ENCODE assay signal across 9 cellular contexts in genomic region chr6:143940011-143940597, GRCh38.
DNase-seq lines count a peak whose midpoint lies in the region; ATAC-seq, FAIRE-seq and TF ChIP-seq lines count a peak whose summit lies in the region.
"Had no signal": no experiment of that assay in that cellular context is flagged by ENCODE, and none has a peak within 500 bp of the region (broad histone marks: within the 10 kb centered on the region; RNA-seq: fewer than 3 reads in every experiment).

No MANE protein-coding gene starts in this region.

- H3K27me3 Mint-ChIP-seq in CD8-positive, alpha-beta T cell (ENCODE audit: low read depth), result no peaks in the 10 kb centered on the region
- H3K27me3 Mint-ChIP-seq: activated naive CD8-positive, alpha-beta T cell had no signal

- FAIRE-seq in small intestine (lab: Jason Lieb, UNC), result peak; percentile 30

- WGBS in esophagus muscularis mucosa, result 62% methylated on average over 4 of the region's 4 CpGs
- WGBS in small intestine, 3 donors, result 21 to 43% (median 29%) methylated on average over 4 of the region's 4 CpGs

- no peaks in the 10 kb centered on the region for H3K9me3 ChIP-seq in CD8-positive, alpha-beta T cell (ENCODE audit: low read length)
- H3K9me3 ChIP-seq in esophagus muscularis mucosa, result no peaks in the 10 kb centered on the region
- H3K9me3 ChIP-seq in small intestine (ENCODE audit: control insufficient read depth, low read depth), result no peaks in the 10 kb centered on the region

- peak; percentile 7 to 62 (median 50) for DNase-seq in CD8-positive, alpha-beta T cell
- DNase-seq in NCI-H345 treated with DMSO at 0.1 percent for 48 hours (lab: John Stamatoyannopoulos, UW; ENCODE audit: unreplicated experiment), result peak; percentile 9
- DNase-seq in activated CD4-positive, alpha-beta T cell treated with anti-CD3 and anti-CD28 coated beads, Interleukin-2, amount 50 U/mL, for 48 hours, result peak; percentile 45 to 63
- DNase-seq in esophagus muscularis mucosa (ENCODE audit: extremely low spot score), result no peak
- peak; percentile 74 for DNase-seq in small intestine
- no peak for DNase-seq in amniotic stem cell (lab: John Stamatoyannopoulos, UW)

- ATAC-seq in CD8-positive, alpha-beta T cell, result peak; percentile 94
- ATAC-seq in GM18873 (IDR thresholded peaks at IDR 0.05; ENCODE audit: low FRiP score, unreplicated experiment) (peak; percentile 87), HG03064 (IDR thresholded peaks at IDR 0.05; ENCODE audit: low read depth, unreplicated experiment) (peak; percentile 99)

- no peak for TF ChIP-seq EP300 in esophagus muscularis mucosa (IDR thresholded peaks at IDR 0.05)

- H3K27me3 ChIP-seq in CD8-positive, alpha-beta T cell (ENCODE audit: insufficient read depth, low read length), result no peaks in the 10 kb centered on the region
- H3K27me3 ChIP-seq in esophagus muscularis mucosa (no peaks in the 10 kb centered on the region), small intestine (ENCODE audit: control insufficient read depth in 2 of 2, insufficient read depth in 2 of 2, low read length in 2 of 2) (no peaks in the 10 kb centered on the region)

- peaks cover 13% of the 10 kb centered on the region for H3K4me1 Mint-ChIP-seq in CD8-positive, alpha-beta T cell (ENCODE audit: low read depth)

- H3K36me3 Mint-ChIP-seq in CD8-positive, alpha-beta T cell, result no peaks in the 10 kb centered on the region
- H3K36me3 Mint-ChIP-seq: activated naive CD8-positive, alpha-beta T cell had no signal

- CTCF ChIA-PET in CD8-positive, alpha-beta T cell (lab: Charles Lee), result interaction anchor here (0.6 to 12.6 kb wide), 30 partner anchors 9 to 1706 kb away, joined by 3 to 118 read pairs (median 4); partner anchors contain the start of gene PLAGL1

- intact Hi-C loops in CD8-positive, alpha-beta T cell (cut with DNase I, micrococcal nuclease), result loop anchor here (1.0 to 5.0 kb wide), 9 partner anchors 73 to 1463 kb away; partner anchors contain the start of genes SF3B5 (in 1 of the 2) and STX11 (in 1 of the 2)
- intact Hi-C loops in esophagus muscularis mucosa (cut with DNase I), result no loop called here

- no peak overlapping the region for H3K27ac ChIP-seq in CD8-positive, alpha-beta T cell (ENCODE audit: low read depth, low read length)
- H3K27ac ChIP-seq in esophagus muscularis mucosa (replicated peaks in 1 of 4) (no peak overlapping the region), small intestine (ENCODE audit: low read depth in 1 of 2, low read length in 1 of 2) (no peak overlapping the region)

- POLR2A ChIA-PET in CD8-positive, alpha-beta T cell (lab: Charles Lee), result interaction anchor here (0.6 kb wide), 1 partner anchor 836 kb away, joined by 3 read pairs; no protein-coding TSS in a partner anchor

- H3K4me3 ChIP-seq in CD8-positive, alpha-beta T cell (ENCODE audit: low read depth, low read length), result no peak overlapping the region
- H3K4me3 ChIP-seq in esophagus muscularis mucosa (no peak overlapping the region), small intestine (ENCODE audit: low read depth in 1 of 2, low read length in 2 of 2) (no peak overlapping the region)

- no peaks in the 10 kb centered on the region for H3K9me3 Mint-ChIP-seq in CD8-positive, alpha-beta T cell

- H3K4me3 Mint-ChIP-seq in CD8-positive, alpha-beta T cell, result no peak overlapping the region
- H3K4me3 Mint-ChIP-seq: activated naive CD8-positive, alpha-beta T cell had no signal

- no peak for TF ChIP-seq POLR2A in esophagus muscularis mucosa (IDR thresholded peaks at IDR 0.05; ENCODE audit: low read depth)

- peak; percentile 93 for TF ChIP-seq CTCF in CD8-positive, alpha-beta T cell (IDR thresholded peaks at IDR 0.05)
- peak; percentile 38 to 51 (median 46) for TF ChIP-seq CTCF in esophagus muscularis mucosa (IDR thresholded peaks at IDR 0.05)

- no peaks in the 10 kb centered on the region for H3K36me3 ChIP-seq in CD8-positive, alpha-beta T cell (ENCODE audit: insufficient read depth, low read length)
- no peaks in the 10 kb centered on the region for H3K36me3 ChIP-seq in esophagus muscularis mucosa
- H3K36me3 ChIP-seq in small intestine (ENCODE audit: control insufficient read depth in 2 of 2, insufficient read depth in 2 of 2, low read length in 2 of 2), result no peaks in the 10 kb centered on the region

- peaks cover 5% of the 10 kb centered on the region for H3K4me1 ChIP-seq in CD8-positive, alpha-beta T cell (ENCODE audit: insufficient read depth, low read length)
- H3K4me1 ChIP-seq in esophagus muscularis mucosa, result no peaks in the 10 kb centered on the region
- H3K4me1 ChIP-seq in small intestine (ENCODE audit: control insufficient read depth in 2 of 2, insufficient read depth in 1 of 2, low read depth in 1 of 2, low read length in 1 of 2), result no peaks in the 10 kb centered on the region

- no peak overlapping the region for H3K27ac Mint-ChIP-seq in CD8-positive, alpha-beta T cell
- H3K27ac Mint-ChIP-seq: activated naive CD8-positive, alpha-beta T cell had no signal

Comparison
In these comparisons a context has a peak if more than half of its experiments do, and no peak if none do; other contexts are left out.
1. DNase-seq: peak in CD8-positive, alpha-beta T cell (7 of 7), NCI-H345 treated with DMSO at 0.1 percent for 48 hours (single experiment), activated CD4-positive, alpha-beta T cell treated with anti-CD3 and anti-CD28 coated beads, Interleukin-2, amount 50 U/mL, for 48 hours (2 of 2) and small intestine (single experiment); none in esophagus muscularis mucosa (single experiment) and amniotic stem cell (single experiment).
2. Peak in every context shown above with its lines, with median percentiles within 50 percentile points of each other: ATAC-seq.